In the genomic region with DNA sequence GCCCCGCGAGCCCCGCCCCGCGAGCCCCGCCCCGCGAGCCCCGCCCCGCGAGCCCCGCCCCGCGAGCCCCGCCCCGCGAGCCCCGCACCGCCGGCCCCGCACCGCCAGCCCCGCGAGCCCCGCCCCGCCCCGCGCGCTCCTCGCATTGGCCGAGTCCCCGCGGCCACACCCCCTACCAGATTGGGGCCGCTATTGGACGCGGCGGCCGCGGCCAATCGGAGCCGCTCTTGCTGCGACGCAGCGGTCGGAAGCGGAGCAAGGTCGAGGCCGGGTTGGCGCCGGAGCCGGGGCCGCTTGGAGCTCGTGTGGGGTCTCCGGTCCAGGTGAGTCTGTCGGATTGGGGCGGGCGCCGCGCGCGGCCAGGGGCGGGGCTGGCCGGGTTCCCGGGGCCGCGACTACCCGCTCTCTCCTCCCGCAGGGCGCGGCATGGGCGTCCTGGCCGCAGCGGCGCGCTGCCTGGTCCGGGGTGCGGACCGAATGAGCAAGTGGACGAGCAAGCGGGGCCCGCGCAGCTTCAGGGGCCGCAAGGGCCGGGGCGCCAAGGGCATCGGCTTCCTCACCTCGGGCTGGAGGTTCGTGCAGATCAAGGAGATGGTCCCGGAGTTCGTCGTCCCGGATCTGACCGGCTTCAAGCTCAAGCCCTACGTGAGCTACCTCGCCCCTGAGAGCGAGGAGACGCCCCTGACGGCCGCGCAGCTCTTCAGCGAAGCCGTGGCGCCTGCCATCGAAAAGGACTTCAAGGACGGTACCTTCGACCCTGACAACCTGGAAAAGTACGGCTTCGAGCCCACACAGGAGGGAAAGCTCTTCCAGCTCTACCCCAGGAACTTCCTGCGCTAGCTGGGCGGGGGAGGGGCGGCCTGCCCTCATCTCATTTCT, we compare ENCODE assay signal across 8 cellular contexts. TPM values are rescaled to one million over a fixed set of nuclear protein-coding genes. Genes with fewer than 3 reads are reported as not detected.
DNase-seq lines count a peak whose midpoint lies in the region; ATAC-seq and TF ChIP-seq lines count a peak whose summit lies in the region.

MRPL41 (plus strand) TSS at position 224 of the 879 bp plus-strand sequence; CDS start at position 427, 203 bp downstream.

- peak; percentile 75 for ATAC-seq in GM21737 (IDR thresholded peaks at IDR 0.05; ENCODE audit: unreplicated experiment)

- DNase-seq in DMS79 (lab: John Stamatoyannopoulos, UW) (peak; percentile 60), LHCN-M2 (ENCODE audit: low read depth) (peak; percentile 77), fibroblast of pulmonary artery (ENCODE audit: low read depth) (peak; percentile 80)
- DNase-seq in activated effector memory CD4-positive, alpha-beta T cell treated with Interleukin-2 at 50 U/mL for 16 hours = peak; percentile 86

- H3K36me3 Mint-ChIP-seq in nephron (ENCODE audit: low read depth) = peaks cover 30% of the 10 kb centered on the region
- H3K36me3 Mint-ChIP-seq in stimulated activated naive CD8-positive, alpha-beta T cell treated with anti-CD3 and anti-CD28 coated beads, Interleukin-15, Interleukin-2, amounts not matched to agents 100 ng/mL and 50 ng/mL, for 24 hours (ENCODE audit: low read depth) = peaks cover 26% of the 10 kb centered on the region

- TF ChIP-seq POLR2A in Raji (IDR thresholded peaks at IDR 0.05; ENCODE audit: insufficient read depth, low read depth, low read length) = peak; percentile 80

- H3K9me3 Mint-ChIP-seq in nephron = no peaks in the 10 kb centered on the region
- H3K9me3 Mint-ChIP-seq in stimulated activated naive CD8-positive, alpha-beta T cell treated with anti-CD3 and anti-CD28 coated beads, Interleukin-15, Interleukin-2, amounts not matched to agents 100 ng/mL and 50 ng/mL, for 24 hours = no peaks in the 10 kb centered on the region

- peak within 1 kb of the TSS; percentile 89 to 96 (median 94) for H3K4me3 Mint-ChIP-seq in nephron
- H3K4me3 Mint-ChIP-seq in stimulated activated naive CD8-positive, alpha-beta T cell treated with anti-CD3 and anti-CD28 coated beads, Interleukin-15, Interleukin-2, amounts not matched to agents 100 ng/mL and 50 ng/mL, for 24 hours = peak within 1 kb of the TSS; percentile 90

- TF ChIP-seq CTCF in fibroblast of pulmonary artery (IDR thresholded peaks at IDR 0.05; ENCODE audit: low read length, missing control alignments) = no peak
- TF ChIP-seq CTCF in nephron (IDR thresholded peaks at IDR 0.05; ENCODE audit: unreplicated experiment in 3 of 3) = no peak

- H3K27me3 Mint-ChIP-seq in nephron (ENCODE audit: low read depth) = no peaks in the 10 kb centered on the region
- no peaks in the 10 kb centered on the region for H3K27me3 Mint-ChIP-seq in stimulated activated naive CD8-positive, alpha-beta T cell treated with anti-CD3 and anti-CD28 coated beads, Interleukin-15, Interleukin-2, amounts not matched to agents 100 ng/mL and 50 ng/mL, for 24 hours

- H3K4me3 ChIP-seq in fibroblast of pulmonary artery (replicated peaks; ENCODE audit: low read depth, low read length) = peak within 1 kb of the TSS; percentile 79

- peaks cover 19% of the 10 kb centered on the region for H3K4me1 Mint-ChIP-seq in nephron
- H3K4me1 Mint-ChIP-seq in stimulated activated naive CD8-positive, alpha-beta T cell treated with anti-CD3 and anti-CD28 coated beads, Interleukin-15, Interleukin-2, amounts not matched to agents 100 ng/mL and 50 ng/mL, for 24 hours (ENCODE audit: low read depth) = peaks cover 18% of the 10 kb centered on the region

- peak within 1 kb of the TSS; percentile 66 to 78 (median 76) for H3K27ac Mint-ChIP-seq in nephron
- H3K27ac Mint-ChIP-seq in stimulated activated naive CD8-positive, alpha-beta T cell treated with anti-CD3 and anti-CD28 coated beads, Interleukin-15, Interleukin-2, amounts not matched to agents 100 ng/mL and 50 ng/mL, for 24 hours = peak within 1 kb of the TSS; percentile 85

RNA-seq across cellular contexts. Expression of gene MRPL41, which starts in this region (rescaled TPM):
- total RNA-seq in LHCN-M2 (2014; rRNA removed) = 63.0 and 66.9 TPM in 2 replicates
- 87.6 TPM for polyA plus RNA-seq in LHCN-M2 (2012)

Comparison
In these comparisons a context has a peak if more than half of its experiments do, and no peak if none do; other contexts are left out.
1. Peak in every context shown above with its lines: DNase-seq, ATAC-seq and H3K4me3 ChIP-seq.